Comparison of ENCODE assay signal across 10 cellular contexts in the genomic region with DNA sequence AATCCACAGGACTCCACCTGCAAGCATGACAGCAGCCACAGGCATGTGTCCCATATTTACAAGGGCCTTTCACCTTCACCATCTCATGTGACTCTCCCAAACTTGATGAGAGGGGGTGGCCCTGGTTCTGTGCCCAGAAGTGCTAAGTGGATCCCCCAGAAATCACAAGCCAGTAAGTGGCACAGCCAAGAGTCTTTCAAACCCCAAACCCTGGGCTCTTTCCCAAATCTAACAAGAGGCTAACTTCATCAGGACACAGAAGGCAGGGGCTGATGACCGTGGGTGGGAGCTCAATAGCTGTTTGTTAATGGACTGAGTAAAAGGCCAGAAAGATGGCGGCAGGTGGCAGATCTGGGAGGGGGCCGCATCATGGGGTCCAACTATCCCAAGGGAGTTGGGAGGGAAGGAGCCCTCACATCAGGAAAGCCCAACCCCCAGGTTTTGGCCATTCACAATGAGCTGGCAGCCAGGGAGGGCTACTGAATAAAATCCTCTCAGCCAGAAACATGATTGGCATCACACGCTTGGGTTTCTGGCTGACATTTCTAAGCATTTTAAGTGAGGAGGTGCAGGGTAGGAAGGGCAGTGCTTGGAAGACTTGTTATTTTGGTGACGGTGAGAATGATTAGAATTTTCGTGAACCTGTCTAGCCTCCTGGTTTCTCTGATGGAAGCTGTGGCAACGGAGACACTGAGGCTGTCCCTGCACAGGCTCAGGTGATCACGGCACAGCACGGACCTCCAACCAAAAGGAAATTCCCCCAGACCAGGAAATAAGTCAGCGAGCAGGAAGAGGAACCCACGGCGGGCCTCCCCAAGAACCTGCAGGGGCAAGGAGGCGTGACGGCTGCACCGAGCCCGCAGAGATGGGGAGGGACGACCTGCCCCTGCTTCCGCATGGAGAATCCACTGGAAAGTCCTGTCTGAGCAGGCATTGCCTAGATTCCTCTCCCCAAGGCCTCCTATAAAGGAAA.
DNase-seq lines count a peak whose midpoint lies in the region; ATAC-seq and TF ChIP-seq lines count a peak whose summit lies in the region.
"Had no signal": no experiment of that assay in that cellular context is flagged by ENCODE, and none has a peak within 500 bp of the region (broad histone marks: within the 10 kb centered on the region; RNA-seq: fewer than 3 reads in every experiment).

No MANE protein-coding gene starts in this region.

- no peaks in the 10 kb centered on the region for H3K27me3 ChIP-seq in effector memory CD4-positive, alpha-beta T cell (replicated peaks; ENCODE audit: control insufficient read depth, insufficient read depth, low read length, poor library complexity, severe bottlenecking)
- H3K27me3 ChIP-seq: SJSA1 had no signal

- no peak for TF ChIP-seq CTCF in CD14-positive monocyte (IDR thresholded peaks at IDR 0.05)

- H3K4me1 ChIP-seq in effector memory CD4-positive, alpha-beta T cell (ENCODE audit: control insufficient read depth, insufficient read depth, low read length, poor library complexity, severe bottlenecking): peaks cover 21% of the 10 kb centered on the region

- peak; percentile 3 to 4 for ATAC-seq in activated CD4-positive, CD25-positive, alpha-beta regulatory T cell treated with anti-CD3 and anti-CD28 coated beads, Interleukin-2, amount 50 U/mL, for 24 hours
- ATAC-seq in HG03354 (IDR thresholded peaks at IDR 0.05; ENCODE audit: poor library complexity, severe bottlenecking, unreplicated experiment): peak; percentile 36
- peak; percentile 28 to 33 for ATAC-seq in stimulated activated naive B cell treated with anti-CD40 and anti-IgM and Interleukin-4, amounts not matched to agents 10 μg/mL and 1 μg/mL and 100 μg/mL, for 72 hours (replicated peaks)

- peak overlapping the region; percentile 96 for H3K27ac Mint-ChIP-seq in stimulated activated naive B cell treated with anti-CD40 and anti-IgM and Interleukin-4, amounts not matched to agents 10 μg/mL and 1 μg/mL and 100 μg/mL, for 72 hours
- H3K27ac Mint-ChIP-seq in CD14-positive monocyte: peak overlapping the region in 2 of 7 donors; percentile 47 to 82

- intact Hi-C loops in CD14-positive monocyte (cut with micrococcal nuclease): no loop called here

- H3K4me1 Mint-ChIP-seq in stimulated activated naive B cell treated with anti-CD40 and anti-IgM and Interleukin-4, amounts not matched to agents 10 μg/mL and 1 μg/mL and 100 μg/mL, for 72 hours: peaks cover 78 to 99% of the 10 kb centered on the region in 2 donors
- H3K4me1 Mint-ChIP-seq in CD14-positive monocyte: peaks cover 18% of the 10 kb centered on the region

- peak overlapping the region; percentile 58 to 60 for H3K4me3 Mint-ChIP-seq in stimulated activated naive B cell treated with anti-CD40 and anti-IgM and Interleukin-4, amounts not matched to agents 10 μg/mL and 1 μg/mL and 100 μg/mL, for 72 hours
- H3K4me3 Mint-ChIP-seq in CD14-positive monocyte: peak overlapping the region in 1 of 2 donors; percentile 32

- H3K4me3 ChIP-seq in effector memory CD4-positive, alpha-beta T cell (ENCODE audit: insufficient read depth, low read depth, low read length, poor library complexity, severe bottlenecking): no peak overlapping the region
- H3K4me3 ChIP-seq: SJSA1 had no signal

- H3K27me3 Mint-ChIP-seq in stimulated activated naive B cell treated with anti-CD40 and anti-IgM and Interleukin-4, amounts not matched to agents 10 μg/mL and 1 μg/mL and 100 μg/mL, for 72 hours: no peaks in the 10 kb centered on the region
- peaks cover 0 to 3% (median 1%) of the 10 kb centered on the region in 3 donors for H3K27me3 Mint-ChIP-seq in CD14-positive monocyte (ENCODE audit: low read depth in 3 of 3)

- H3K9me3 ChIP-seq in effector memory CD4-positive, alpha-beta T cell (ENCODE audit: control insufficient read depth, low read length): no peaks in the 10 kb centered on the region

- no peak overlapping the region for H3K27ac ChIP-seq in effector memory CD4-positive, alpha-beta T cell (ENCODE audit: insufficient read depth, low read length, poor library complexity, severe bottlenecking)
- H3K27ac ChIP-seq: 22Rv1, SJSA1 had no signal

- H3K36me3 ChIP-seq in effector memory CD4-positive, alpha-beta T cell (ENCODE audit: control insufficient read depth, insufficient read depth, low read length): peaks cover 12% of the 10 kb centered on the region

- peaks cover 84 to 91% of the 10 kb centered on the region in 2 donors for H3K36me3 Mint-ChIP-seq in stimulated activated naive B cell treated with anti-CD40 and anti-IgM and Interleukin-4, amounts not matched to agents 10 μg/mL and 1 μg/mL and 100 μg/mL, for 72 hours
- H3K36me3 Mint-ChIP-seq in CD14-positive monocyte: peaks cover 47 to 62% of the 10 kb centered on the region in 2 donors

- peaks cover 3 to 4% of the 10 kb centered on the region in 2 donors for H3K9me3 Mint-ChIP-seq in stimulated activated naive B cell treated with anti-CD40 and anti-IgM and Interleukin-4, amounts not matched to agents 10 μg/mL and 1 μg/mL and 100 μg/mL, for 72 hours
- H3K9me3 Mint-ChIP-seq in CD14-positive monocyte: peaks cover 0 to 2% (median 0%) of the 10 kb centered on the region in 7 donors

- DNase-seq in activated CD4-positive, CD25-positive, alpha-beta regulatory T cell treated with anti-CD3 and anti-CD28 coated beads, Interleukin-2, amount 50 U/mL, for 72 hours: no peak
- DNase-seq in effector memory CD4-positive, alpha-beta T cell: peak in 2 of 3 donors; percentile 2 to 4
- DNase-seq in stimulated activated naive B cell treated with anti-CD40 and anti-IgM and Interleukin-4, amounts not matched to agents 10 μg/mL and 1 μg/mL and 100 μg/mL, for 72 hours: peak; percentile 81
- no peak for DNase-seq in CD14-positive monocyte (ENCODE audit: low spot score)
- DNase-seq in effector CD4-positive, alpha-beta T cell: no peak
- no peak for DNase-seq in NCI-H524 (lab: John Stamatoyannopoulos, UW)

Comparison
In these comparisons a context has a peak if more than half of its experiments do, and no peak if none do; other contexts are left out.
1. DNase-seq: peak in effector memory CD4-positive, alpha-beta T cell (2 of 3) and stimulated activated naive B cell treated with anti-CD40 and anti-IgM and Interleukin-4, amounts not matched to agents 10 μg/mL and 1 μg/mL and 100 μg/mL, for 72 hours (single experiment); none in activated CD4-positive, CD25-positive, alpha-beta regulatory T cell treated with anti-CD3 and anti-CD28 coated beads, Interleukin-2, amount 50 U/mL, for 72 hours (single experiment), CD14-positive monocyte (single experiment), effector CD4-positive, alpha-beta T cell (single experiment) and NCI-H524 (0 of 2).
2. Peak in every context shown above with its lines, with median percentiles within 50 percentile points of each other: ATAC-seq.